ENCODE assay signal across 8 cellular contexts in genomic region chr17:78933959-78934568, GRCh38. TPM values are rescaled to one million over a fixed set of nuclear protein-coding genes. Genes with fewer than 3 reads are reported as not detected.
A peak's percentile ranks its signal among the peaks of the same experiment; 100 is the strongest.
DNase-seq lines count a peak whose midpoint lies in the region; ATAC-seq and TF ChIP-seq lines count a peak whose summit lies in the region.

No MANE protein-coding gene starts in this region.

- peak overlapping the region; percentile 29 for H3K4me3 ChIP-seq in HFF-Myc (replicated peaks; ENCODE audit: low read depth, low read length)

- H3K27ac ChIP-seq in cingulate gyrus (ENCODE audit: low read depth, low read length) = peak overlapping the region; percentile 93

- H3K4me3 Mint-ChIP-seq in stimulated activated effector memory CD8-positive, alpha-beta T cell treated with anti-CD3 and anti-CD28 coated beads, Interleukin-12 subunit alpha, Interleukin-12 subunit beta, amount 100 ng/mL, for 72 hours = peak overlapping the region; percentile 48

- no peaks in the 10 kb centered on the region for H3K36me3 Mint-ChIP-seq in stimulated activated effector memory CD8-positive, alpha-beta T cell treated with anti-CD3 and anti-CD28 coated beads, Interleukin-12 subunit alpha, Interleukin-12 subunit beta, amount 100 ng/mL, for 72 hours

- peak overlapping the region; percentile 96 for H3K27ac Mint-ChIP-seq in stimulated activated effector memory CD8-positive, alpha-beta T cell treated with anti-CD3 and anti-CD28 coated beads, Interleukin-12 subunit alpha, Interleukin-12 subunit beta, amount 100 ng/mL, for 72 hours

- peaks cover 27% of the 10 kb centered on the region for H3K4me1 Mint-ChIP-seq in stimulated activated effector memory CD8-positive, alpha-beta T cell treated with anti-CD3 and anti-CD28 coated beads, Interleukin-12 subunit alpha, Interleukin-12 subunit beta, amount 100 ng/mL, for 72 hours

- DNase-seq in HFF-Myc (ENCODE audit: extremely low read depth, low read depth) (peak; percentile 94), NCI-H748 treated with DMSO at 0.1 percent for 48 hours (lab: John Stamatoyannopoulos, UW) (peak; percentile 42), left colon (peak; percentile 84 to 94)
- DNase-seq in stimulated activated effector memory CD8-positive, alpha-beta T cell treated with anti-CD3 and anti-CD28 coated beads, Interleukin-12 subunit alpha, Interleukin-12 subunit beta, amount 100 ng/mL, for 72 hours (ENCODE audit: low spot score in 2 of 2) = no peak

- no peak for TF ChIP-seq CTCF in HFF-Myc (IDR thresholded peaks at IDR 0.05; ENCODE audit: low read depth, low read length, missing control alignments)

- ATAC-seq in left colon (peak; percentile 86), HG03565 (IDR thresholded peaks at IDR 0.05; ENCODE audit: unreplicated experiment) (no peak), GM18858 (IDR thresholded peaks at IDR 0.05; ENCODE audit: unreplicated experiment) (no peak)
- no peak for ATAC-seq in stimulated activated effector memory CD8-positive, alpha-beta T cell treated with anti-CD3 and anti-CD28 coated beads, Interleukin-12 subunit alpha, Interleukin-12 subunit beta, amount 100 ng/mL, for 72 hours
- ATAC-seq in activated CD4-positive, CD25-positive, alpha-beta regulatory T cell treated with anti-CD3 and anti-CD28 coated beads, Interleukin-2, amount 50 U/mL, for 24 hours = no peak

- intact Hi-C loops in left colon (cut with DNase I, micrococcal nuclease) = no loop called here

- no peaks in the 10 kb centered on the region for H3K9me3 Mint-ChIP-seq in stimulated activated effector memory CD8-positive, alpha-beta T cell treated with anti-CD3 and anti-CD28 coated beads, Interleukin-12 subunit alpha, Interleukin-12 subunit beta, amount 100 ng/mL, for 72 hours

RNA-seq across cellular contexts. Expression of gene TIMP2, which starts 8.9 kb away (rescaled TPM):
- 100 to 1,000 TPM in 1 of 2 donors, 10 to 100 TPM in 1; 45.5 to 133 TPM for total RNA-seq in left colon

RNA-seq across cellular contexts. Expression of gene CEP295NL, which starts 31.1 kb away (rescaled TPM):
- 1 to 10 TPM; 1.1 to 1.3 TPM for total RNA-seq in left colon

RNA-seq across cellular contexts. Expression of gene LGALS3BP, which starts 45.7 kb away (rescaled TPM):
- 100 to 1,000 TPM; 687 to 857 TPM for total RNA-seq in left colon

Comparison
In these comparisons a context has a peak if more than half of its experiments do, and no peak if none do; other contexts are left out.
1. DNase-seq: peak in HFF-Myc (single experiment), NCI-H748 treated with DMSO at 0.1 percent for 48 hours (single experiment) and left colon (2 of 2); none in stimulated activated effector memory CD8-positive, alpha-beta T cell treated with anti-CD3 and anti-CD28 coated beads, Interleukin-12 subunit alpha, Interleukin-12 subunit beta, amount 100 ng/mL, for 72 hours (0 of 2).